Comparison of ENCODE assay signal across 9 cellular contexts in the genomic region with DNA sequence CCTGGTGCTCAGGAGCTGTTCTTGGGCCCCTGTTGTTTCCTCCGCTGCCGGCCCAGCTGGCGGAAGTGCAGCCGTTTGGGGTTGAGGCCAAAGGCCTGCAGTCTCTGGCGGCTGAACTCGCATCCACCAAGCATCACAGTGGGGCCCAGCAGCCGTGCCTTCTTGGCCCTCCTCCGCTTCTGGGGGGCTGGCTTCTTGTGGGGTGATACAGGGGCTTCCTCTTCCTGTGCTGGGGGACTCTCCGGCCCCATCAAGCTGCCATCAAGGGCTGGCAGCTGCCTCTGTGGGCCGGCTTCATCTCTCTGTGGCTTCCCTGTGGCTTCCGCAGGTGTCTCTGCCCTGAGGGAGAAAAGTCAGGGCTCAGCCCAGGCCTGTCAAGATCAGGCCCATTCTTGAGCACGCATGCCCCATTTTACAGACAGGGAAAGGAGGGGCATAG. TPM values are rescaled to one million over a fixed set of nuclear protein-coding genes. Genes with fewer than 3 reads are reported as not detected.
DNase-seq lines count a peak whose midpoint lies in the region; ATAC-seq, FAIRE-seq and TF ChIP-seq lines count a peak whose summit lies in the region.
"Had no signal": no experiment of that assay in that cellular context is flagged by ENCODE, and none has a peak within 500 bp of the region (broad histone marks: within the 10 kb centered on the region; RNA-seq: fewer than 3 reads in every experiment).

No MANE protein-coding gene starts in this region.

- CTCF ChIA-PET in T-cell (lab: Charles Lee) = interaction anchor here in 1 of 2 donors (0.5 to 1.1 kb wide), 5 partner anchors 13 to 131 kb away, joined by 3 to 5 read pairs (median 3); no protein-coding TSS in a partner anchor

- H3K9me3 ChIP-seq in effector memory CD4-positive, alpha-beta T cell (ENCODE audit: control insufficient read depth, low read length) = no peaks in the 10 kb centered on the region
- H3K9me3 ChIP-seq in upper lobe of left lung = no peaks in the 10 kb centered on the region

- WGBS in upper lobe of left lung, 2 donors = 79% methylated on average over 6 of the region's 12 CpGs; no CpG with 5 or more reads in 1 of the 2 donors

- H3K27ac ChIP-seq in effector memory CD4-positive, alpha-beta T cell (ENCODE audit: insufficient read depth, low read length, poor library complexity, severe bottlenecking) = peak overlapping the region; percentile 59
- peak overlapping the region in 2 of 4 donors; percentile 17 to 18 for H3K27ac ChIP-seq in upper lobe of left lung

- peak overlapping the region; percentile 57 to 74 (median 66) for H3K4me3 Mint-ChIP-seq in T-cell

- peak overlapping the region; percentile 29 for H3K4me3 ChIP-seq in effector memory CD4-positive, alpha-beta T cell (ENCODE audit: insufficient read depth, low read depth, low read length, poor library complexity, severe bottlenecking)
- no peak overlapping the region for H3K4me3 ChIP-seq in upper lobe of left lung

- DNase-seq in left cardiac atrium (no peak), cardiac septum (ENCODE audit: low spot score) (no peak), T-cell (peak; percentile 49 to 78 (median 62)), upper lobe of left lung (peak; percentile 29 to 74), D721Med (ENCODE audit: insufficient read length, low spot score) (no peak)
- DNase-seq in effector memory CD4-positive, alpha-beta T cell = peak; percentile 40 to 51 (median 43)
- DNase-seq: AML-193 had no signal

- peaks cover 40 to 58% (median 47%) of the 10 kb centered on the region in 3 donors for H3K4me1 Mint-ChIP-seq in T-cell

- peaks cover 23% of the 10 kb centered on the region for H3K36me3 Mint-ChIP-seq in T-cell

- peak overlapping the region; percentile 94 to 96 for H3K27ac Mint-ChIP-seq in T-cell

- H3K9me3 Mint-ChIP-seq in T-cell = no peaks in the 10 kb centered on the region

- no peaks in the 10 kb centered on the region for H3K27me3 ChIP-seq in effector memory CD4-positive, alpha-beta T cell (replicated peaks; ENCODE audit: control insufficient read depth, insufficient read depth, low read length, poor library complexity, severe bottlenecking)
- H3K27me3 ChIP-seq in upper lobe of left lung = no peaks in the 10 kb centered on the region

- no peak for TF ChIP-seq POLR2A in upper lobe of left lung (IDR thresholded peaks at IDR 0.05)

- ATAC-seq in left cardiac atrium (peak; percentile 13 to 14), T-cell (replicated peaks in 1 of 4) (peak; percentile 86 to 91 (median 88)), upper lobe of left lung (ENCODE audit: low FRiP score in 2 of 2) (peak in 1 of 2 donors; percentile 18), GM19351 (IDR thresholded peaks at IDR 0.05; ENCODE audit: unreplicated experiment) (no peak), HG03280 (IDR thresholded peaks at IDR 0.05; ENCODE audit: unreplicated experiment) (no peak)

- H3K4me1 ChIP-seq in effector memory CD4-positive, alpha-beta T cell (ENCODE audit: control insufficient read depth, insufficient read depth, low read length, poor library complexity, severe bottlenecking) = peaks cover 41% of the 10 kb centered on the region
- no peaks in the 10 kb centered on the region for H3K4me1 ChIP-seq in upper lobe of left lung

- intact Hi-C loops in left cardiac atrium (cut with DNase I) = no loop called here
- intact Hi-C loops in cardiac septum (cut with DNase I) = no loop called here

- FAIRE-seq in D721Med (lab: Jason Lieb, UNC) = no peak

- no peak for TF ChIP-seq CTCF in upper lobe of left lung (IDR thresholded peaks at IDR 0.05)
- TF ChIP-seq CTCF in D721Med (IDR thresholded peaks at IDR 0.05; ENCODE audit: insufficient read depth, missing control alignments) = no peak

- H3K36me3 ChIP-seq in effector memory CD4-positive, alpha-beta T cell (ENCODE audit: control insufficient read depth, insufficient read depth, low read length) = peaks cover 75% of the 10 kb centered on the region
- H3K36me3 ChIP-seq in upper lobe of left lung = peaks cover 34 to 100% (median 87%) of the 10 kb centered on the region in 4 donors

- POLR2A ChIA-PET in T-cell (lab: Charles Lee) = interaction anchor here (0.5 to 1.0 kb wide), 4 partner anchors 11 to 64 kb away, joined by 3 to 9 read pairs (median 6); no protein-coding TSS in a partner anchor

- no peak for TF ChIP-seq EP300 in upper lobe of left lung (IDR thresholded peaks at IDR 0.05)

- no peaks in the 10 kb centered on the region for H3K27me3 Mint-ChIP-seq in T-cell

RNA-seq across cellular contexts. Expression of gene ATG4D, which starts 10.3 kb away (rescaled TPM):
- total RNA-seq in left cardiac atrium (10 to 100 TPM; 41.6 to 50.2 TPM), cardiac septum (47.6 TPM), T-cell (10 to 100 TPM; 55.7 to 63.0 (median 60.9) TPM), upper lobe of left lung (10 to 100 TPM; 18.1 to 49.2 (median 27.7) TPM)

RNA-seq across cellular contexts. Expression of gene KRI1, which starts 11.8 kb away (rescaled TPM):
- total RNA-seq in left cardiac atrium = 10 to 100 TPM; 11.0 to 15.0 TPM
- total RNA-seq in cardiac septum = 10.8 TPM
- total RNA-seq in T-cell = 10 to 100 TPM; 50.9 to 94.8 (median 79.1) TPM
- total RNA-seq in upper lobe of left lung = 10 to 100 TPM; 13.1 to 74.4 (median 24.5) TPM

RNA-seq across cellular contexts. Expression of gene CDKN2D, which starts 14.8 kb away (rescaled TPM):
- total RNA-seq in left cardiac atrium (1 to 10 TPM; 6.6 TPM), cardiac septum (14.9 TPM), T-cell (10 to 100 TPM; 24.0 to 51.5 (median 32.5) TPM), upper lobe of left lung (10 to 100 TPM in 5 of 6 donors, 1 to 10 TPM in 1; 2.1 to 21.3 (median 15.9) TPM)

RNA-seq across cellular contexts. Expression of gene AP1M2, which starts 33.1 kb away (rescaled TPM):
- total RNA-seq in left cardiac atrium (under 1 TPM in 1 of 2 donors, not detected in 1; 0.55 TPM), cardiac septum (not detected), T-cell (1 to 10 TPM in 2 of 5 donors, under 1 TPM in 1, not detected in 2; 0.30 to 1.6 (median 1.1) TPM), upper lobe of left lung (10 to 100 TPM; 35.1 to 63.1 (median 45.7) TPM)

RNA-seq across cellular contexts. Expression of gene S1PR5, which starts 36.7 kb away (rescaled TPM):
- total RNA-seq in left cardiac atrium (under 1 TPM; 0.21 to 0.29 TPM), cardiac septum (0.75 TPM), T-cell (10 to 100 TPM in 1 of 5 donors, 1 to 10 TPM in 4; 1.9 to 25.0 (median 6.5) TPM), upper lobe of left lung (1 to 10 TPM in 4 of 6 donors, under 1 TPM in 2; 0.49 to 2.7 (median 1.8) TPM)

Comparison
In these comparisons a context has a peak if more than half of its experiments do, and no peak if none do; other contexts are left out.
1. ATAC-seq: peak in left cardiac atrium (2 of 2) and T-cell (4 of 4); none in GM19351 (single experiment) and HG03280 (single experiment).
2. DNase-seq: peak in T-cell (34 of 34), effector memory CD4-positive, alpha-beta T cell (3 of 3) and upper lobe of left lung (2 of 2); none in left cardiac atrium (single experiment), cardiac septum (single experiment) and D721Med (single experiment).